ENCODE assay signal across 8 cellular contexts in the genomic region with DNA sequence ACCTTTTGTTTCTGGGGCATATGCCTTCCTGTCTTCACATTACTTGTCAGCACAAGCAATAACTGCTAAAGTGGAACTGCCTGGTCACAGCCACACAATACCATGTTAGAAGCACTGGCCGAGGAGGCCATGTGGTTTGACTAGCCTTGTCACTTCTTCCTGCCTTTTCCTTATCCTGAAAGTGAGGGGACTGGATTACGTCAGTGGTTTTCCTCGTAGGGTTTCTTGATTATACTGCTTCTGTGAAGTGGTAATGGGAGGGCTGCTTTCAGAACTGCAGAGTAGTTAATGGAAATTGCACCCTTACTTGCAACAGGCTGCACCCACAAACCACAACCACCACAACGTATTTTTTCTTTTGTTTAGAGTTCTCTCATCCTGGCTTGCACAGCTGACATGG. TPM values are rescaled to one million over a fixed set of nuclear protein-coding genes. Genes with fewer than 3 reads are reported as not detected.
DNase-seq lines count a peak whose midpoint lies in the region; ATAC-seq and TF ChIP-seq lines count a peak whose summit lies in the region.

No MANE protein-coding gene starts in this region.

- no peaks in the 10 kb centered on the region for H4K20me1 ChIP-seq in fibroblast of lung (ENCODE audit: control insufficient read depth, extremely low read depth, insufficient read depth, low read length)

- H3K27me3 ChIP-seq in fibroblast of lung (ENCODE audit: control insufficient read depth, insufficient read depth, low read length): no peaks in the 10 kb centered on the region
- no peaks in the 10 kb centered on the region for H3K27me3 ChIP-seq in upper lobe of right lung

- TF ChIP-seq CTCF in fibroblast of lung (conservative IDR thresholded peaks at IDR 0.05 in 1 of 2, IDR thresholded peaks at IDR 0.05 in 1 of 2; ENCODE audit: low read depth in 1 of 2, low read length in 2 of 2) (no peak), upper lobe of right lung (IDR thresholded peaks at IDR 0.05) (no peak)

- peak; percentile 5 to 44 (median 10) for DNase-seq in stimulated activated CD4-positive, alpha-beta T cell treated with anti-CD3 and anti-CD28 coated beads, Interleukin-12 subunit alpha, Interleukin-12 subunit beta, amount 100 ng/mL, for 48 hours (ENCODE audit: low read depth in 2 of 3, low spot score in 1 of 3)
- no peak for DNase-seq in stimulated activated CD4-positive, alpha-beta T cell treated with anti-CD3 and anti-CD28 coated beads, Interleukin-12 subunit alpha, Interleukin-12 subunit beta, amount 100 ng/mL, for 4 hours
- peak; percentile 15 for DNase-seq in activated CD4-positive, alpha-beta T cell treated with anti-CD3 and anti-CD28 coated beads, Interleukin-2, amount 50 U/mL, for 1 hour
- DNase-seq in fibroblast of lung (ENCODE audit: low read depth in 2 of 2) (peak; percentile 11 to 48), upper lobe of right lung (no peak), NCI-H446 treated with DMSO at 0.1 percent for 48 hours (lab: John Stamatoyannopoulos, UW) (no peak)

- intact Hi-C loops in upper lobe of right lung (cut with DNase I): no loop called here

- H3K4me1 ChIP-seq in fibroblast of lung (ENCODE audit: control insufficient read depth, extremely low read depth, insufficient read depth, low read length): no peaks in the 10 kb centered on the region
- H3K4me1 ChIP-seq in upper lobe of right lung: no peaks in the 10 kb centered on the region

- no peak overlapping the region for H3K27ac ChIP-seq in fibroblast of lung (ENCODE audit: insufficient read depth, low read length)
- H3K27ac ChIP-seq in upper lobe of right lung: no peak overlapping the region

- H3K9me3 ChIP-seq in fibroblast of lung (ENCODE audit: control insufficient read depth, insufficient read depth, low read depth, low read length): no peaks in the 10 kb centered on the region
- no peaks in the 10 kb centered on the region for H3K9me3 ChIP-seq in upper lobe of right lung

- no peak overlapping the region for H3K4me2 ChIP-seq in fibroblast of lung (ENCODE audit: extremely low read depth, insufficient read depth, low read length)

- H2AFZ ChIP-seq in fibroblast of lung (ENCODE audit: low read length): no peak overlapping the region

- H3K4me3 ChIP-seq in fibroblast of lung (replicated peaks in 1 of 4; ENCODE audit: control extremely low read depth in 1 of 4, insufficient read depth in 1 of 4, low read depth in 3 of 4, low read length in 4 of 4): no peak overlapping the region
- H3K4me3 ChIP-seq in upper lobe of right lung: no peak overlapping the region

- H3K9ac ChIP-seq in fibroblast of lung (ENCODE audit: insufficient read depth, low read length): no peak overlapping the region

- ATAC-seq in upper lobe of right lung: peak; percentile 55
- no peak for ATAC-seq in GM21529 (IDR thresholded peaks at IDR 0.05; ENCODE audit: unreplicated experiment)
- no peak for ATAC-seq in GM21447 (IDR thresholded peaks at IDR 0.05; ENCODE audit: unreplicated experiment)

- no peaks in the 10 kb centered on the region for H3K36me3 ChIP-seq in fibroblast of lung (ENCODE audit: control insufficient read depth, insufficient read depth, low read length)
- peaks cover 12% of the 10 kb centered on the region for H3K36me3 ChIP-seq in upper lobe of right lung

- H3K79me2 ChIP-seq in fibroblast of lung (ENCODE audit: control insufficient read depth, insufficient read depth, low read length): no peaks in the 10 kb centered on the region

RNA-seq across cellular contexts. Expression of a gene that starts 26.6 kb away (rescaled TPM):
- total RNA-seq in fibroblast of lung (3.1 and 6.6 TPM in 2 replicates), upper lobe of right lung (9.5 TPM)
- 8.1 and 10.8 TPM in 2 replicates for polyA plus RNA-seq in fibroblast of lung
- 9.7 and 13.5 TPM in 2 replicates for polyA plus RNA-seq in fibroblast of lung (2012)
- not detected in 2 replicates for polyA minus RNA-seq in fibroblast of lung (ENCODE audit: low replicate concordance)

RNA-seq across cellular contexts. Expression of a gene that starts 37.7 kb away (rescaled TPM):
- total RNA-seq in fibroblast of lung (32.6 and 71.8 TPM in 2 replicates), upper lobe of right lung (41.2 TPM)
- 63.0 and 85.4 TPM in 2 replicates for polyA plus RNA-seq in fibroblast of lung
- polyA plus RNA-seq in fibroblast of lung (2012): 42.7 and 50.5 TPM in 2 replicates
- 4.9 and 7.6 TPM in 2 replicates for polyA minus RNA-seq in fibroblast of lung (ENCODE audit: low replicate concordance)

Comparison
In these comparisons a context has a peak if more than half of its experiments do, and no peak if none do; other contexts are left out.
1. DNase-seq: peak in stimulated activated CD4-positive, alpha-beta T cell treated with anti-CD3 and anti-CD28 coated beads, Interleukin-12 subunit alpha, Interleukin-12 subunit beta, amount 100 ng/mL, for 48 hours (3 of 3), activated CD4-positive, alpha-beta T cell treated with anti-CD3 and anti-CD28 coated beads, Interleukin-2, amount 50 U/mL, for 1 hour (single experiment) and fibroblast of lung (2 of 2); none in stimulated activated CD4-positive, alpha-beta T cell treated with anti-CD3 and anti-CD28 coated beads, Interleukin-12 subunit alpha, Interleukin-12 subunit beta, amount 100 ng/mL, for 4 hours (single experiment), upper lobe of right lung (single experiment) and NCI-H446 treated with DMSO at 0.1 percent for 48 hours (single experiment).